In the genomic region with DNA sequence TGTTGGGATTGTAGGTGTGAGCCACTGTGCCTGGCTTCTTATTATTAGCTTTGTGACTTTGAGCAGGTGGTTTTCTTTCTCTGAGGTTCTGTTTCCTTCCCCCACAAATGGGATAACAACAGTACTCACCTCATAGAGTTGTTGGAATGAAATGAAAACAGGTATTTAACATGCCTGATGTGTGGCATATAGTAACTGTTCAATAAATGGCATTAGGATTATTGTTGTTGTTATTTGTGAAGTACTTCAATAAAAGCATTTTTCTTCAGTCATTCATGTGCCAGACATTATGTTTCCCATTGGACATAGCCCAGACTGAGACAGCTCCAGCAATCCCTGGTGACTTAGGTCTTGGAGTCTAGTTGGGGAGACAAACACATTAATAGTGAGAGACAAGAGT, we compare ENCODE assay signal across 11 cellular contexts. TPM values are rescaled to one million over a fixed set of nuclear protein-coding genes. Genes with fewer than 3 reads are reported as not detected.
A peak's percentile ranks its signal among the peaks of the same experiment; 100 is the strongest.
DNase-seq lines count a peak whose midpoint lies in the region; ATAC-seq and TF ChIP-seq lines count a peak whose summit lies in the region.
"Had no signal": no experiment of that assay in that cellular context is flagged by ENCODE, and none has a peak within 500 bp of the region (broad histone marks: within the 10 kb centered on the region; RNA-seq: fewer than 3 reads in every experiment).

No MANE protein-coding gene starts in this region.

- H2BK5ac ChIP-seq in mesenchymal stem cell (ENCODE audit: low read depth, low read length, poor library complexity, severe bottlenecking): no peak overlapping the region

- no peak overlapping the region for H4K8ac ChIP-seq in mesenchymal stem cell (ENCODE audit: low read length)

- peaks cover 23% of the 10 kb centered on the region for H3K4me1 Mint-ChIP-seq in activated CD8-positive, alpha-beta T cell treated with anti-CD3 and anti-CD28 coated beads for 36 hours (ENCODE audit: low read depth)

- H2BK15ac ChIP-seq in mesenchymal stem cell (ENCODE audit: low read depth, poor library complexity, severe bottlenecking): no peak overlapping the region

- no peak overlapping the region for H2AK5ac ChIP-seq in mesenchymal stem cell (ENCODE audit: low read length, severe bottlenecking)

- H3K4me3 Mint-ChIP-seq in activated CD8-positive, alpha-beta T cell treated with anti-CD3 and anti-CD28 coated beads for 36 hours: peak overlapping the region; percentile 81

- H3K27ac Mint-ChIP-seq in activated CD8-positive, alpha-beta T cell treated with anti-CD3 and anti-CD28 coated beads for 36 hours: no peak overlapping the region

- peaks cover 18% of the 10 kb centered on the region; the same call in 1 of the 2 replicates for H4K20me1 ChIP-seq in DND-41 (ENCODE audit: insufficient read depth, low read length)

- H3K18ac ChIP-seq in mesenchymal stem cell (ENCODE audit: low read depth in 1 of 2, low read length in 2 of 2): no peak overlapping the region

- no peak overlapping the region for H3K4ac ChIP-seq in mesenchymal stem cell (ENCODE audit: low read depth in 1 of 2, low read length in 2 of 2)

- no peak for TF ChIP-seq CTCF in DND-41 (IDR thresholded peaks at IDR 0.05; ENCODE audit: borderline replicate concordance, extremely low read depth, low read length, poor library complexity, severe bottlenecking)
- no peak for TF ChIP-seq CTCF in activated CD8-positive, alpha-beta T cell treated with anti-CD3 and anti-CD28 coated beads for 36 hours (IDR thresholded peaks at IDR 0.05)

- CTCF ChIA-PET in activated CD8-positive, alpha-beta T cell treated with anti-CD3 and anti-CD28 coated beads for 36 hours (lab: Charles Lee): no interaction called here

- H3K9ac ChIP-seq in DND-41 (ENCODE audit: low read depth, low read length): peak overlapping the region; percentile 89; the same call in 1 of the 2 replicates
- peak overlapping the region; percentile 94 for H3K9ac ChIP-seq in mesenchymal stem cell (ENCODE audit: low read length)

- peaks cover 22% of the 10 kb centered on the region for H3K27me3 ChIP-seq in ACC112 (ENCODE audit: insufficient read depth, low read length)
- no peaks in the 10 kb centered on the region for H3K27me3 ChIP-seq in DND-41 (ENCODE audit: insufficient read depth, low read length, poor library complexity)
- H3K27me3 ChIP-seq in mesenchymal stem cell (ENCODE audit: control insufficient read depth in 1 of 2, insufficient read depth in 1 of 2, low read length in 2 of 2): peaks cover 18 to 25% of the 10 kb centered on the region in 2 experiments

- DNase-seq in DND-41 (no peak), mesenchymal stem cell (no peak), DMS 273 (lab: John Stamatoyannopoulos, UW; ENCODE audit: unreplicated experiment) (no peak), NCI-H446 treated with DMSO at 0.1 percent for 48 hours (lab: John Stamatoyannopoulos, UW) (no peak), NCI-H774 (lab: John Stamatoyannopoulos, UW) (no peak)
- DNase-seq in activated CD8-positive, alpha-beta T cell treated with anti-CD3 and anti-CD28 coated beads for 36 hours: no peak
- DNase-seq: NCI-H187, stomach had no signal

- H2BK120ac ChIP-seq in mesenchymal stem cell (ENCODE audit: low read depth, low read length): no peak overlapping the region

- no peak overlapping the region for H3K27ac ChIP-seq in ACC112 (ENCODE audit: low read depth, low read length)
- H3K27ac ChIP-seq in DND-41 (ENCODE audit: low read length): no peak overlapping the region
- H3K27ac ChIP-seq in mesenchymal stem cell (ENCODE audit: low read length, poor library complexity, severe bottlenecking): no peak overlapping the region

- H2BK12ac ChIP-seq in mesenchymal stem cell (ENCODE audit: low read length in 2 of 2): no peak overlapping the region

- H3K36me3 ChIP-seq in ACC112 (ENCODE audit: insufficient read depth, low read length): no peaks in the 10 kb centered on the region
- no peaks in the 10 kb centered on the region for H3K36me3 ChIP-seq in DND-41 (ENCODE audit: insufficient read depth, low read length)
- H3K36me3 ChIP-seq in mesenchymal stem cell (ENCODE audit: control insufficient read depth in 1 of 2, insufficient read depth in 2 of 2, low read depth in 1 of 2, low read length in 2 of 2): no peaks in the 10 kb centered on the region
- H3K36me3 ChIP-seq: stomach had no signal

- no peaks in the 10 kb centered on the region for H3K36me3 Mint-ChIP-seq in activated CD8-positive, alpha-beta T cell treated with anti-CD3 and anti-CD28 coated beads for 36 hours (ENCODE audit: low read depth)

- H3K4me3 ChIP-seq in ACC112 (ENCODE audit: low read depth, low read length) (peak overlapping the region; percentile 77; the same call in 1 of the 2 replicates), DND-41 (ENCODE audit: low read depth in 1 of 2, low read length in 2 of 2) (peak overlapping the region in 1 of 2 experiments; percentile 99; a peak in 2 of 4 replicates), mesenchymal stem cell (ENCODE audit: insufficient read depth in 1 of 2, low read depth in 1 of 2, low read length in 2 of 2) (no peak overlapping the region)
- H3K4me3 ChIP-seq: mucosa of descending colon had no signal

- ATAC-seq in DND-41 (ENCODE audit: insufficient read depth, low read depth): no peak
- ATAC-seq in activated CD8-positive, alpha-beta T cell treated with anti-CD3 and anti-CD28 coated beads for 36 hours: no peak
- ATAC-seq in HG03432 (IDR thresholded peaks at IDR 0.05; ENCODE audit: unreplicated experiment): no peak
- ATAC-seq: mucosa of descending colon had no signal

- peaks cover 45% of the 10 kb centered on the region for H3K79me1 ChIP-seq in mesenchymal stem cell (replicated peaks; ENCODE audit: low read length, poor library complexity, severe bottlenecking)

- H2AFZ ChIP-seq in ACC112 (ENCODE audit: low read length, unreplicated experiment) (no peak overlapping the region), DND-41 (ENCODE audit: low read depth, low read length) (no peak overlapping the region), mesenchymal stem cell (ENCODE audit: low read depth, low read length) (no peak overlapping the region)

- H3K9me3 Mint-ChIP-seq in activated CD8-positive, alpha-beta T cell treated with anti-CD3 and anti-CD28 coated beads for 36 hours: no peaks in the 10 kb centered on the region

- peak overlapping the region; percentile 97 for H3K4me2 ChIP-seq in DND-41 (ENCODE audit: insufficient read depth, low read length)
- no peak overlapping the region for H3K4me2 ChIP-seq in mesenchymal stem cell (ENCODE audit: low read length, poor library complexity, severe bottlenecking)

- H3K79me2 ChIP-seq in ACC112 (ENCODE audit: control insufficient read depth, insufficient read depth, low read length, unreplicated experiment): peaks cover 4% of the 10 kb centered on the region
- peaks cover 32% of the 10 kb centered on the region for H3K79me2 ChIP-seq in DND-41 (ENCODE audit: insufficient read depth, low read length)

- no peak overlapping the region for H3K14ac ChIP-seq in mesenchymal stem cell (ENCODE audit: low read length in 2 of 2)

- no peaks in the 10 kb centered on the region for H3K9me3 ChIP-seq in DND-41 (ENCODE audit: insufficient read depth, low read length, severe bottlenecking)
- no peaks in the 10 kb centered on the region for H3K9me3 ChIP-seq in mesenchymal stem cell (ENCODE audit: control insufficient read depth, low read length)
- H3K9me3 ChIP-seq: mucosa of descending colon, stomach had no signal

- POLR2A ChIA-PET in activated CD8-positive, alpha-beta T cell treated with anti-CD3 and anti-CD28 coated beads for 36 hours (lab: Charles Lee): no interaction called here

- no peaks in the 10 kb centered on the region for H3K4me1 ChIP-seq in ACC112 (ENCODE audit: control insufficient read depth, insufficient read depth, low read length, unreplicated experiment)
- peaks cover 37% of the 10 kb centered on the region for H3K4me1 ChIP-seq in DND-41 (ENCODE audit: insufficient read depth, low read length)
- peaks cover 29% of the 10 kb centered on the region for H3K4me1 ChIP-seq in mesenchymal stem cell (ENCODE audit: control insufficient read depth, insufficient read depth, low read depth, low read length)

- H3K27me3 Mint-ChIP-seq in activated CD8-positive, alpha-beta T cell treated with anti-CD3 and anti-CD28 coated beads for 36 hours: peaks cover 13% of the 10 kb centered on the region

- no peak overlapping the region for H4K91ac ChIP-seq in mesenchymal stem cell (ENCODE audit: low read length)

- intact Hi-C loops in activated CD8-positive, alpha-beta T cell treated with anti-CD3 and anti-CD28 coated beads for 36 hours (cut with micrococcal nuclease): no loop called here

- H3K23ac ChIP-seq in mesenchymal stem cell (ENCODE audit: low read length in 2 of 2): no peak overlapping the region

RNA-seq across cellular contexts. Expression of a gene that starts 1.5 kb away (rescaled TPM):
- total RNA-seq in activated CD8-positive, alpha-beta T cell treated with anti-CD3 and anti-CD28 coated beads for 36 hours: 1 to 10 TPM; 7.0 to 8.0 TPM
- polyA plus RNA-seq in mesenchymal stem cell (2013, experiment 1 of 2): 19.0 TPM
- 17.8 TPM for polyA plus RNA-seq in mesenchymal stem cell (2013, experiment 2 of 2)

RNA-seq across cellular contexts. Expression of a gene that starts 13.9 kb away (rescaled TPM):
- total RNA-seq in activated CD8-positive, alpha-beta T cell treated with anti-CD3 and anti-CD28 coated beads for 36 hours: 1 to 10 TPM; 3.0 to 3.2 TPM
- 0.07 TPM for polyA plus RNA-seq in mesenchymal stem cell (2013, experiment 1 of 2)
- 0.23 TPM for polyA plus RNA-seq in mesenchymal stem cell (2013, experiment 2 of 2)

RNA-seq across cellular contexts. Expression of a gene that starts 24.5 kb away (rescaled TPM):
- 10 to 100 TPM; 39.1 to 42.4 TPM for total RNA-seq in activated CD8-positive, alpha-beta T cell treated with anti-CD3 and anti-CD28 coated beads for 36 hours
- 50.5 TPM for polyA plus RNA-seq in mesenchymal stem cell (2013, experiment 1 of 2)
- polyA plus RNA-seq in mesenchymal stem cell (2013, experiment 2 of 2): 52.5 TPM

RNA-seq across cellular contexts. Expression of a gene that starts 25.0 kb away (rescaled TPM):
- total RNA-seq in activated CD8-positive, alpha-beta T cell treated with anti-CD3 and anti-CD28 coated beads for 36 hours: under 1 TPM; 0.38 to 0.49 TPM
- polyA plus RNA-seq in mesenchymal stem cell (2013, experiment 1 of 2): 2.2 TPM
- polyA plus RNA-seq in mesenchymal stem cell (2013, experiment 2 of 2): 2.4 TPM
- total RNA-seq: stomach had no signal

RNA-seq across cellular contexts. Expression of a gene that starts 57.9 kb away (rescaled TPM):
- total RNA-seq in activated CD8-positive, alpha-beta T cell treated with anti-CD3 and anti-CD28 coated beads for 36 hours: 10 to 100 TPM; 60.7 to 65.6 TPM
- polyA plus RNA-seq in mesenchymal stem cell (2013, experiment 1 of 2): 55.2 TPM
- polyA plus RNA-seq in mesenchymal stem cell (2013, experiment 2 of 2): 52.0 TPM
